In genomic region chr19:10818306-10819123, GRCh38 we compare ENCODE assay signal across 13 cellular contexts. TPM values are rescaled to one million over a fixed set of nuclear protein-coding genes. Genes with fewer than 3 reads are reported as not detected.
A peak's percentile ranks its signal among the peaks of the same experiment; 100 is the strongest.
DNase-seq lines count a peak whose midpoint lies in the region; ATAC-seq and TF ChIP-seq lines count a peak whose summit lies in the region.
"Had no signal": no experiment of that assay in that cellular context is flagged by ENCODE, and none has a peak within 500 bp of the region (broad histone marks: within the 10 kb centered on the region; RNA-seq: fewer than 3 reads in every experiment).

No MANE protein-coding gene starts in this region.

- H3K4me3 ChIP-seq in MG63 = peak overlapping the region; percentile 20
- no peak overlapping the region for H3K4me3 ChIP-seq in brain microvascular endothelial cell (ENCODE audit: low read depth, low read length)
- peak overlapping the region in 1 of 2 experiments; percentile 31 for H3K4me3 ChIP-seq in mesenchymal stem cell (ENCODE audit: insufficient read depth in 1 of 2, low read depth in 1 of 2, low read length in 2 of 2)
- no peak overlapping the region for H3K4me3 ChIP-seq in stomach
- no peak overlapping the region for H3K4me3 ChIP-seq in WERI-Rb-1 (ENCODE audit: low read depth, low read length)

- H3K79me1 ChIP-seq in mesenchymal stem cell (replicated peaks; ENCODE audit: low read length, poor library complexity, severe bottlenecking) = peaks cover 30% of the 10 kb centered on the region

- no peak overlapping the region for H4K8ac ChIP-seq in mesenchymal stem cell (ENCODE audit: low read length)

- H3K4me2 ChIP-seq in mesenchymal stem cell (ENCODE audit: low read length, poor library complexity, severe bottlenecking) = no peak overlapping the region

- H2AK5ac ChIP-seq in mesenchymal stem cell (ENCODE audit: low read length, severe bottlenecking) = no peak overlapping the region

- no peak overlapping the region for H2BK5ac ChIP-seq in mesenchymal stem cell (ENCODE audit: low read depth, low read length, poor library complexity, severe bottlenecking)

- H3K36me3 ChIP-seq in MG63 = peaks cover 76% of the 10 kb centered on the region
- H3K36me3 ChIP-seq in brain microvascular endothelial cell (replicated peaks) = peaks cover 23% of the 10 kb centered on the region
- peaks cover 48 to 80% of the 10 kb centered on the region in 2 experiments for H3K36me3 ChIP-seq in mesenchymal stem cell (ENCODE audit: control insufficient read depth in 1 of 2, insufficient read depth in 2 of 2, low read depth in 1 of 2, low read length in 2 of 2)
- peaks cover 66 to 100% (median 100%) of the 10 kb centered on the region in 4 donors for H3K36me3 ChIP-seq in stomach
- peaks cover 42% of the 10 kb centered on the region for H3K36me3 ChIP-seq in WERI-Rb-1

- H3K27ac ChIP-seq in brain microvascular endothelial cell = peak overlapping the region; percentile 88
- H3K27ac ChIP-seq in mesenchymal stem cell (ENCODE audit: low read length, poor library complexity, severe bottlenecking) = no peak overlapping the region
- H3K27ac ChIP-seq in stomach = peak overlapping the region; percentile 53 to 86 (median 74)
- H3K27ac ChIP-seq in WERI-Rb-1 = no peak overlapping the region

- TF ChIP-seq POLR2A in stomach (IDR thresholded peaks at IDR 0.05) = no peak

- no peaks in the 10 kb centered on the region for H3K9me3 ChIP-seq in MG63
- no peaks in the 10 kb centered on the region for H3K9me3 ChIP-seq in mesenchymal stem cell (ENCODE audit: control insufficient read depth, low read length)
- no peaks in the 10 kb centered on the region for H3K9me3 ChIP-seq in stomach
- no peaks in the 10 kb centered on the region for H3K9me3 ChIP-seq in WERI-Rb-1 (ENCODE audit: severe bottlenecking)

- DNase-seq in MG63 (peak; percentile 93), brain microvascular endothelial cell (no peak), mesenchymal stem cell (no peak), stomach (no peak), WERI-Rb-1 (no peak), GM10266 (ENCODE audit: extremely low spot score) (no peak), NCI-H446 treated with DMSO at 0.1 percent for 48 hours (lab: John Stamatoyannopoulos, UW) (no peak)
- DNase-seq: dorsolateral prefrontal cortex, H7, NCI-H2171 treated with DMSO at 0.1 percent for 48 hours, nephron progenitor cell had no signal

- no peak for TF ChIP-seq EP300 in stomach (IDR thresholded peaks at IDR 0.05)

- H3K4me1 ChIP-seq in mesenchymal stem cell (ENCODE audit: control insufficient read depth, insufficient read depth, low read depth, low read length) (peaks cover 15% of the 10 kb centered on the region), stomach (peaks cover 0 to 34% (median 7%) of the 10 kb centered on the region in 4 donors)

- no peak overlapping the region for H2BK12ac ChIP-seq in mesenchymal stem cell (ENCODE audit: low read length in 2 of 2)

- no peak overlapping the region for H2BK120ac ChIP-seq in mesenchymal stem cell (ENCODE audit: low read depth, low read length)

- intact Hi-C loops in stomach (cut with DNase I; ENCODE audit: low total_unique reads) = no loop called here

- no peak overlapping the region for H2AFZ ChIP-seq in mesenchymal stem cell (ENCODE audit: low read depth, low read length)

- no peak overlapping the region for H3K23ac ChIP-seq in mesenchymal stem cell (ENCODE audit: low read length in 2 of 2)

- peak overlapping the region; percentile 100 for H3K9ac ChIP-seq in mesenchymal stem cell (ENCODE audit: low read length)

- ATAC-seq in GM19328 (IDR thresholded peaks at IDR 0.05; ENCODE audit: unreplicated experiment) = no peak

- TF ChIP-seq CTCF in brain microvascular endothelial cell (IDR thresholded peaks at IDR 0.05; ENCODE audit: low read depth, low read length, missing control alignments) (no peak), stomach (IDR thresholded peaks at IDR 0.05) (no peak), WERI-Rb-1 (IDR thresholded peaks at IDR 0.05; ENCODE audit: low read depth, low read length) (no peak), GM10266 (IDR thresholded peaks at IDR 0.05; ENCODE audit: control insufficient read depth, insufficient read depth, low read depth, missing control alignments) (no peak)

- in situ Hi-C loops in brain microvascular endothelial cell (cut with HindIII; ENCODE audit: low pct_ligation_motif_present, low sequenced_read_pairs) = no loop called here

- H4K91ac ChIP-seq in mesenchymal stem cell (ENCODE audit: low read length) = peak overlapping the region; percentile 56

- no peak overlapping the region for H3K18ac ChIP-seq in mesenchymal stem cell (ENCODE audit: low read depth in 1 of 2, low read length in 2 of 2)

- H3K27me3 ChIP-seq in MG63 (no peaks in the 10 kb centered on the region), brain microvascular endothelial cell (replicated peaks) (no peaks in the 10 kb centered on the region), mesenchymal stem cell (ENCODE audit: control insufficient read depth in 1 of 2, insufficient read depth in 1 of 2, low read length in 2 of 2) (no peaks in the 10 kb centered on the region), stomach (no peaks in the 10 kb centered on the region), WERI-Rb-1 (ENCODE audit: insufficient read depth, low read depth, severe bottlenecking) (no peaks in the 10 kb centered on the region)
- H3K27me3 ChIP-seq: dorsolateral prefrontal cortex had no signal

- no peak overlapping the region for H3K14ac ChIP-seq in mesenchymal stem cell (ENCODE audit: low read length in 2 of 2)

- H3K4ac ChIP-seq in mesenchymal stem cell (ENCODE audit: low read depth in 1 of 2, low read length in 2 of 2) = no peak overlapping the region

- 97% methylated on average over 19 of the region's 19 CpGs for WGBS in mesenchymal stem cell
- WGBS in stomach, 5 donors = 86 to 93% (median 89%) methylated on average over 13 to 19 of the region's 19 CpGs

- H2BK15ac ChIP-seq in mesenchymal stem cell (ENCODE audit: low read depth, poor library complexity, severe bottlenecking) = peak overlapping the region; percentile 29

RNA-seq across cellular contexts. Expression of gene TMED1, which starts 17.5 kb away (rescaled TPM):
- 112 and 120 TPM in 2 replicates for total RNA-seq in MG63 (2014; rRNA removed; shearing (Covaris generic); ENCODE audit: low replicate concordance)
- 28.5 TPM for polyA plus RNA-seq in mesenchymal stem cell (2013, experiment 1 of 2)
- 29.7 TPM for polyA plus RNA-seq in mesenchymal stem cell (2013, experiment 2 of 2)
- total RNA-seq in stomach = 10 to 100 TPM in 4 of 5 donors, under 1 TPM in 1; 0.58 to 45.2 (median 20.4) TPM
- polyA plus RNA-seq in stomach = 10 to 100 TPM; 17.9 to 24.5 (median 21.9) TPM

RNA-seq across cellular contexts. Expression of gene C19orf38, which starts 29.7 kb away (rescaled TPM):
- 0.30 TPM in 1 of 2 replicates, not detected in the other for total RNA-seq in MG63 (2014; rRNA removed; shearing (Covaris generic); ENCODE audit: low replicate concordance)
- polyA plus RNA-seq in mesenchymal stem cell (2013, experiment 1 of 2) = not detected
- not detected for polyA plus RNA-seq in mesenchymal stem cell (2013, experiment 2 of 2)
- 1 to 10 TPM in 2 of 5 donors, not detected in 3; 1.8 to 2.2 TPM for total RNA-seq in stomach
- polyA plus RNA-seq in stomach = 1 to 10 TPM in 1 of 3 donors, under 1 TPM in 2; 0.92 to 1.2 (median 1.00) TPM
- total RNA-seq: Daoy had no signal

RNA-seq across cellular contexts. Expression of gene CARM1, which starts 52.8 kb away (rescaled TPM):
- total RNA-seq in MG63 (2014; rRNA removed; shearing (Covaris generic); ENCODE audit: low replicate concordance) = 28.9 and 45.7 TPM in 2 replicates
- polyA plus RNA-seq in mesenchymal stem cell (2013, experiment 1 of 2) = 83.5 TPM
- polyA plus RNA-seq in mesenchymal stem cell (2013, experiment 2 of 2) = 82.1 TPM
- 10 to 100 TPM in 4 of 5 donors, 1 to 10 TPM in 1; 5.2 to 21.0 (median 15.6) TPM for total RNA-seq in stomach
- polyA plus RNA-seq in stomach = 10 to 100 TPM; 15.1 to 19.2 (median 18.2) TPM

Comparison
In these comparisons a context has a peak if more than half of its experiments do, and no peak if none do; other contexts are left out.
1. H3K27ac ChIP-seq: peak in brain microvascular endothelial cell (single experiment) and stomach (5 of 5); none in mesenchymal stem cell (single experiment) and WERI-Rb-1 (single experiment).